Comparison of ENCODE assay signal across 9 cellular contexts in genomic region chr10:93073539-93074136, GRCh38. TPM values are rescaled to one million over a fixed set of nuclear protein-coding genes. Genes with fewer than 3 reads are reported as not detected.
DNase-seq lines count a peak whose midpoint lies in the region; ATAC-seq lines count a peak whose summit lies in the region.
"Had no signal": no experiment of that assay in that cellular context is flagged by ENCODE, and none has a peak within 500 bp of the region (broad histone marks: within the 10 kb centered on the region; RNA-seq: fewer than 3 reads in every experiment).

A gene with protein sequence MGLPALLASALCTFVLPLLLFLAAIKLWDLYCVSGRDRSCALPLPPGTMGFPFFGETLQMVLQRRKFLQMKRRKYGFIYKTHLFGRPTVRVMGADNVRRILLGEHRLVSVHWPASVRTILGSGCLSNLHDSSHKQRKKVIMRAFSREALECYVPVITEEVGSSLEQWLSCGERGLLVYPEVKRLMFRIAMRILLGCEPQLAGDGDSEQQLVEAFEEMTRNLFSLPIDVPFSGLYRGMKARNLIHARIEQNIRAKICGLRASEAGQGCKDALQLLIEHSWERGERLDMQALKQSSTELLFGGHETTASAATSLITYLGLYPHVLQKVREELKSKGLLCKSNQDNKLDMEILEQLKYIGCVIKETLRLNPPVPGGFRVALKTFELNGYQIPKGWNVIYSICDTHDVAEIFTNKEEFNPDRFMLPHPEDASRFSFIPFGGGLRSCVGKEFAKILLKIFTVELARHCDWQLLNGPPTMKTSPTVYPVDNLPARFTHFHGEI (plus strand): TSS chr10:93073893. CDS start chr10:93073935, 42 bp downstream.

- no peaks in the 10 kb centered on the region for H3K9me3 Mint-ChIP-seq in activated CD4-positive, alpha-beta T cell treated with anti-CD3 and anti-CD28 coated beads for 36 hours (ENCODE audit: low read depth)
- no peaks in the 10 kb centered on the region for H3K9me3 Mint-ChIP-seq in activated CD8-positive, alpha-beta T cell treated with anti-CD3 and anti-CD28 coated beads, Interleukin-2, amount 10 ng/mL, durations not matched to agents 7 days and 5 days (ENCODE audit: insufficient read depth)

- no peak within 1 kb of the TSS for H3K27ac Mint-ChIP-seq in activated CD4-positive, alpha-beta T cell treated with anti-CD3 and anti-CD28 coated beads for 36 hours
- H3K27ac Mint-ChIP-seq in activated CD8-positive, alpha-beta T cell treated with anti-CD3 and anti-CD28 coated beads, Interleukin-2, amount 10 ng/mL, durations not matched to agents 7 days and 5 days, result no peak within 1 kb of the TSS

- CTCF ChIA-PET in activated CD4-positive, alpha-beta T cell treated with anti-CD3 and anti-CD28 coated beads for 36 hours (lab: Charles Lee), result no interaction called here
- CTCF ChIA-PET in activated CD8-positive, alpha-beta T cell treated with anti-CD3 and anti-CD28 coated beads, Interleukin-2, amount 10 ng/mL, durations not matched to agents 7 days and 5 days (lab: Charles Lee), result no interaction called here

- peaks cover 69% of the 10 kb centered on the region for H3K27me3 Mint-ChIP-seq in activated CD4-positive, alpha-beta T cell treated with anti-CD3 and anti-CD28 coated beads for 36 hours
- H3K27me3 Mint-ChIP-seq in activated CD8-positive, alpha-beta T cell treated with anti-CD3 and anti-CD28 coated beads, Interleukin-2, amount 10 ng/mL, durations not matched to agents 7 days and 5 days (ENCODE audit: low read depth), result peaks cover 77% of the 10 kb centered on the region

- intact Hi-C loops in activated CD4-positive, alpha-beta T cell treated with anti-CD3 and anti-CD28 coated beads for 36 hours (cut with DNase I, micrococcal nuclease), result loop anchor here (2.0 to 5.0 kb wide), 3 partner anchors 13 to 381 kb away; partner anchors contain the start of gene CYP26C1 (in 1 of the 2)

- DNase-seq in activated CD4-positive, alpha-beta T cell treated with anti-CD3 and anti-CD28 coated beads for 36 hours, result peak; percentile 25
- DNase-seq in activated CD4-positive, alpha-beta T cell treated with anti-CD3 and anti-CD28 coated beads for 4 hours, result no peak
- no peak for DNase-seq in activated CD8-positive, alpha-beta T cell treated with anti-CD3 and anti-CD28 coated beads, Interleukin-2, amount 10 ng/mL, durations not matched to agents 7 days and 5 days
- DNase-seq in islet precursor cell, result peak; percentile 60
- DNase-seq in hypothalamus (lab: John Stamatoyannopoulos, UW), result no peak

- H3K36me3 Mint-ChIP-seq in activated CD4-positive, alpha-beta T cell treated with anti-CD3 and anti-CD28 coated beads for 36 hours (ENCODE audit: low read depth), result no peaks in the 10 kb centered on the region
- no peaks in the 10 kb centered on the region for H3K36me3 Mint-ChIP-seq in activated CD8-positive, alpha-beta T cell treated with anti-CD3 and anti-CD28 coated beads, Interleukin-2, amount 10 ng/mL, durations not matched to agents 7 days and 5 days (ENCODE audit: low read depth)

- H3K4me3 Mint-ChIP-seq in activated CD4-positive, alpha-beta T cell treated with anti-CD3 and anti-CD28 coated beads for 36 hours, result peak within 1 kb of the TSS; percentile 48
- H3K4me3 Mint-ChIP-seq in activated CD8-positive, alpha-beta T cell treated with anti-CD3 and anti-CD28 coated beads, Interleukin-2, amount 10 ng/mL, durations not matched to agents 7 days and 5 days, result peak within 1 kb of the TSS; percentile 71

- ATAC-seq in activated CD4-positive, alpha-beta T cell treated with anti-CD3 and anti-CD28 coated beads for 36 hours, result no peak
- ATAC-seq in activated CD8-positive, alpha-beta T cell treated with anti-CD3 and anti-CD28 coated beads, Interleukin-2, amount 10 ng/mL, durations not matched to agents 7 days and 5 days, result no peak
- no peak for ATAC-seq in HG02571 (IDR thresholded peaks at IDR 0.05; ENCODE audit: unreplicated experiment)
- ATAC-seq in GM19463 (IDR thresholded peaks at IDR 0.05; ENCODE audit: unreplicated experiment), result no peak

- POLR2A ChIA-PET in activated CD4-positive, alpha-beta T cell treated with anti-CD3 and anti-CD28 coated beads for 36 hours (lab: Charles Lee), result interaction anchor here (0.5 to 1.1 kb wide), 2 partner anchors 9 to 202 kb away, joined by 3 read pairs; no protein-coding TSS in a partner anchor
- POLR2A ChIA-PET in activated CD8-positive, alpha-beta T cell treated with anti-CD3 and anti-CD28 coated beads, Interleukin-2, amount 10 ng/mL, durations not matched to agents 7 days and 5 days (lab: Charles Lee), result no interaction called here

- H3K27ac ChIP-seq in temporal lobe (ENCODE audit: low read depth, low read length), result no peak within 1 kb of the TSS

- H3K4me1 Mint-ChIP-seq in activated CD4-positive, alpha-beta T cell treated with anti-CD3 and anti-CD28 coated beads for 36 hours, result peaks cover 29% of the 10 kb centered on the region
- peaks cover 32% of the 10 kb centered on the region for H3K4me1 Mint-ChIP-seq in activated CD8-positive, alpha-beta T cell treated with anti-CD3 and anti-CD28 coated beads, Interleukin-2, amount 10 ng/mL, durations not matched to agents 7 days and 5 days (ENCODE audit: low read depth)

RNA-seq across cellular contexts. Expression of the gene that starts here (rescaled TPM):
- not detected for total RNA-seq in activated CD4-positive, alpha-beta T cell treated with anti-CD3 and anti-CD28 coated beads for 36 hours
- total RNA-seq in activated CD8-positive, alpha-beta T cell treated with anti-CD3 and anti-CD28 coated beads, Interleukin-2, amount 10 ng/mL, durations not matched to agents 7 days and 5 days, result not detected
- 22.9 TPM for total RNA-seq in temporal lobe
- total RNA-seq: SK-MEL-5 had no signal

Comparison
In these comparisons a context has a peak if more than half of its experiments do, and no peak if none do; other contexts are left out.
1. RNA of the gene that starts here (total RNA-seq): 22.9 TPM in temporal lobe (single experiment); not detected in activated CD8-positive, alpha-beta T cell treated with anti-CD3 and anti-CD28 coated beads, Interleukin-2, amount 10 ng/mL, durations not matched to agents 7 days and 5 days and not detected in activated CD4-positive, alpha-beta T cell treated with anti-CD3 and anti-CD28 coated beads for 36 hours; every median in the first group is over 10 times any median in the second.
2. Peak in DNase-seq in activated CD4-positive, alpha-beta T cell treated with anti-CD3 and anti-CD28 coated beads for 36 hours; RNA of the gene not detected or under 1 TPM.